ENCODE assay signal across 18 cellular contexts in genomic region chr2:46327627-46328026, GRCh38. TPM values are rescaled to one million over a fixed set of nuclear protein-coding genes. Genes with fewer than 3 reads are reported as not detected.
A peak's percentile ranks its signal among the peaks of the same experiment; 100 is the strongest.
DNase-seq lines count a peak whose midpoint lies in the region; ATAC-seq, FAIRE-seq and TF ChIP-seq lines count a peak whose summit lies in the region.
"Had no signal": no experiment of that assay in that cellular context is flagged by ENCODE, and none has a peak within 500 bp of the region (broad histone marks: within the 10 kb centered on the region; RNA-seq: fewer than 3 reads in every experiment).

No MANE protein-coding gene starts in this region.

- H3K4me1 Mint-ChIP-seq in H9, result peaks cover 9 to 18% of the 10 kb centered on the region in 2 experiments

- H3K9me3 ChIP-seq in H9 (ENCODE audit: control insufficient read depth, low read depth, low read length) (no peaks in the 10 kb centered on the region), keratinocyte (ENCODE audit: control insufficient read depth, low read depth, low read length) (no peaks in the 10 kb centered on the region), upper lobe of left lung (no peaks in the 10 kb centered on the region)
- H3K9me3 ChIP-seq: gastroesophageal sphincter had no signal

- H3K36me3 ChIP-seq in keratinocyte (ENCODE audit: control insufficient read depth in 2 of 2, extremely low read depth in 1 of 2, insufficient read depth in 2 of 2, low read length in 2 of 2), result peaks cover 0 to 5% of the 10 kb centered on the region in 2 experiments
- peaks cover 0 to 14% (median 0%) of the 10 kb centered on the region in 4 donors for H3K36me3 ChIP-seq in upper lobe of left lung
- H3K36me3 ChIP-seq: gastroesophageal sphincter had no signal

- TF ChIP-seq CTCF in H9 (conservative IDR thresholded peaks at IDR 0.05) (peak; percentile 63), keratinocyte (optimal IDR thresholded peaks at IDR 0.05 in 1 of 3, IDR thresholded peaks at IDR 0.05 in 1 of 3, conservative IDR thresholded peaks at IDR 0.05 in 1 of 3; ENCODE audit: extremely low read depth in 1 of 3, insufficient read depth in 2 of 3, low read length in 3 of 3) (peak in 2 of 3 experiments; percentile 29 to 37), upper lobe of left lung (IDR thresholded peaks at IDR 0.05) (no peak)

- no peak overlapping the region for H2BK20ac ChIP-seq in H9 (ENCODE audit: low read depth, low read length, poor library complexity, severe bottlenecking)

- H3K27me3 ChIP-seq in H9 (ENCODE audit: insufficient read depth, low read length) (0 out of 2 replicates have a peak, but pooled peaks cover 3% of the 10 kb centered on the region), keratinocyte (ENCODE audit: control insufficient read depth, extremely low read depth, insufficient read depth, low read length) (no peaks in the 10 kb centered on the region), upper lobe of left lung (no peaks in the 10 kb centered on the region)
- H3K27me3 ChIP-seq: gastroesophageal sphincter had no signal

- H3K9ac ChIP-seq in H9 (ENCODE audit: extremely low read depth, insufficient read length, low read length) (no peak overlapping the region), keratinocyte (ENCODE audit: control insufficient read depth, extremely low read depth, insufficient read depth, low read length) (no peak overlapping the region)

- H3K9me1 ChIP-seq in keratinocyte (ENCODE audit: control insufficient read depth, extremely low read depth, insufficient read depth, low read length), result no peaks in the 10 kb centered on the region

- no peak overlapping the region for H3T11ph ChIP-seq in H9 (ENCODE audit: low read length)

- no peak overlapping the region for H3K4me3 Mint-ChIP-seq in H9

- H3K4me1 ChIP-seq in H9 (ENCODE audit: insufficient read depth, low read length) (no peaks in the 10 kb centered on the region), keratinocyte (ENCODE audit: control insufficient read depth, extremely low read depth, insufficient read depth, low read length) (peaks cover 97% of the 10 kb centered on the region), upper lobe of left lung (peaks cover 91 to 98% (median 93%) of the 10 kb centered on the region in 4 donors)

- no peak for TF ChIP-seq EP300 in upper lobe of left lung (IDR thresholded peaks at IDR 0.05)

- no peak overlapping the region for H3K4me3 ChIP-seq in keratinocyte (ENCODE audit: control insufficient read depth in 2 of 3, extremely low read depth in 1 of 3, insufficient read depth in 2 of 3, low read depth in 1 of 3, low read length in 3 of 3)
- no peak overlapping the region for H3K4me3 ChIP-seq in upper lobe of left lung
- H3K4me3 ChIP-seq: dorsolateral prefrontal cortex, gastroesophageal sphincter had no signal

- H4K8ac ChIP-seq in H9 (replicated peaks; ENCODE audit: insufficient read length, low read depth, low read length), result no peak overlapping the region

- TF ChIP-seq POLR2A in upper lobe of left lung (IDR thresholded peaks at IDR 0.05), result no peak

- H4K5ac ChIP-seq in H9 (ENCODE audit: insufficient read length, low read depth, low read length), result no peak overlapping the region

- no peak overlapping the region for H3K23ac ChIP-seq in H9 (ENCODE audit: insufficient read length, low read depth, low read length)

- H2BK5ac ChIP-seq in H9 (ENCODE audit: insufficient read length, low read length), result no peak overlapping the region

- no peaks in the 10 kb centered on the region for H3K9me3 Mint-ChIP-seq in H9
- H3K9me3 Mint-ChIP-seq: activated naive CD8-positive, alpha-beta T cell treated with anti-CD3 and anti-CD28 coated beads, Interleukin-2, amount 10 ng/mL, durations not matched to agents 7 days and 5 days had no signal

- H2AFZ ChIP-seq in H9 (ENCODE audit: low read length) (no peak overlapping the region), keratinocyte (ENCODE audit: control insufficient read depth, low read length) (no peak overlapping the region)

- H3K36me3 Mint-ChIP-seq in H9 (ENCODE audit: insufficient read depth in 1 of 3, low read depth in 3 of 3), result no peaks in the 10 kb centered on the region

- no peak for FAIRE-seq in keratinocyte (lab: Jason Lieb, UNC)
- FAIRE-seq: GM12892, islet of Langerhans had no signal

- H3K56ac ChIP-seq in H9 (ENCODE audit: insufficient read length, low read depth, low read length), result no peak overlapping the region

- no peak overlapping the region for H3K4ac ChIP-seq in H9 (ENCODE audit: low read depth, low read length)

- no peak overlapping the region for H2AK5ac ChIP-seq in H9 (ENCODE audit: insufficient read length, low read length)

- H2BK12ac ChIP-seq in H9 (ENCODE audit: insufficient read length, low read depth, low read length), result no peak overlapping the region

- no peaks in the 10 kb centered on the region for H3K23me2 ChIP-seq in H9 (ENCODE audit: insufficient read length, low read depth, low read length, poor library complexity, severe bottlenecking)

- no peaks in the 10 kb centered on the region for H4K20me1 ChIP-seq in H9 (ENCODE audit: control insufficient read depth, insufficient read depth, insufficient read length)
- no peaks in the 10 kb centered on the region for H4K20me1 ChIP-seq in keratinocyte (ENCODE audit: control insufficient read depth, extremely low read depth, insufficient read depth, low read length)

- H3K27me3 Mint-ChIP-seq in H9 (ENCODE audit: low read depth), result peaks cover 2% of the 10 kb centered on the region

- H2BK120ac ChIP-seq in H9 (ENCODE audit: low read depth, low read length, poor library complexity, severe bottlenecking), result no peak overlapping the region

- no peak overlapping the region for H3K14ac ChIP-seq in H9 (ENCODE audit: insufficient read depth, low read length)

- H2BK15ac ChIP-seq in H9 (ENCODE audit: low read depth, low read length), result no peak overlapping the region

- no peaks in the 10 kb centered on the region for H3K79me1 ChIP-seq in H9 (ENCODE audit: insufficient read depth, low read depth, low read length, poor library complexity, severe bottlenecking)

- DNase-seq in H9, result no peak
- DNase-seq in UCSD-AML1 (lab: John Stamatoyannopoulos, UW; ENCODE audit: unreplicated experiment), result peak; percentile 25
- DNase-seq in keratinocyte (ENCODE audit: low read depth, low spot score), result no peak
- DNase-seq in upper lobe of left lung, result no peak
- no peak for DNase-seq in NCI-H2081 treated with DMSO at 0.1 percent for 48 hours (lab: John Stamatoyannopoulos, UW)
- DNase-seq: activated CD8-positive, alpha-beta memory T cell treated with anti-CD3 and anti-CD28 coated beads, Interleukin-2, amount 50 U/mL, for 4 hours; activated naive CD8-positive, alpha-beta T cell treated with anti-CD3 and anti-CD28 coated beads, Interleukin-2, amount 10 ng/mL, durations not matched to agents 7 days and 5 days; DMS 273 treated with DMSO at 0.1 percent for 48 hours; dorsolateral prefrontal cortex; NCI-H1105 treated with DMSO at 0.1 percent for 48 hours; NCI-H510A; SIG-M5 had no signal

- no peak overlapping the region for H3K18ac ChIP-seq in H9 (ENCODE audit: insufficient read length, low read depth, low read length)

- dilution Hi-C loops in keratinocyte (cut with MboI; ENCODE audit: extremely low pct_ligation_motif_present, low sequenced_read_pairs), result no loop called here

- H3K4me2 ChIP-seq in H9 (ENCODE audit: insufficient read depth, insufficient read length, low read length) (no peak overlapping the region), keratinocyte (ENCODE audit: control insufficient read depth, extremely low read depth, insufficient read depth, low read depth, low read length) (no peak overlapping the region)

- H4K91ac ChIP-seq in H9 (ENCODE audit: insufficient read length, low read depth, low read length), result no peak overlapping the region

- ATAC-seq in upper lobe of left lung (ENCODE audit: low FRiP score in 2 of 2) (no peak), GM18907 (IDR thresholded peaks at IDR 0.05; ENCODE audit: unreplicated experiment) (no peak), HG03521 (IDR thresholded peaks at IDR 0.05; ENCODE audit: unreplicated experiment) (no peak)
- ATAC-seq: gastroesophageal sphincter had no signal

- no peaks in the 10 kb centered on the region for H3K79me2 ChIP-seq in H9 (ENCODE audit: insufficient read depth, low read length)
- H3K79me2 ChIP-seq in keratinocyte (ENCODE audit: control insufficient read depth, insufficient read depth, low read length), result peaks cover 52% of the 10 kb centered on the region

- no CpG with 5 or more reads among the region's 4 CpGs for WGBS in H9 (ENCODE audit: extremely low coverage, insufficient read length, low lambda C conversion rate)
- 77 to 84% methylated on average over 3 to 4 of the region's 4 CpGs for WGBS in upper lobe of left lung, 2 donors

- H3K27ac Mint-ChIP-seq in H9, result no peak overlapping the region

- H3K27ac ChIP-seq in H9 (ENCODE audit: insufficient read length, low read depth, low read length) (no peak overlapping the region), keratinocyte (ENCODE audit: control insufficient read depth, insufficient read depth, low read length) (peak overlapping the region; percentile 92), upper lobe of left lung (peak overlapping the region; percentile 31 to 83 (median 70))
- H3K27ac ChIP-seq: VCaP had no signal

RNA-seq across cellular contexts. Expression of gene EPAS1, which starts 30.4 kb away (rescaled TPM):
- 1.1 and 1.4 TPM in 2 replicates for total RNA-seq in H9 (2021)
- polyA plus RNA-seq in keratinocyte, result 91.0 to 153 TPM (median 96.7 TPM) in 3 replicates
- polyA plus RNA-seq in keratinocyte (2011; ENCODE audit: low read depth), result 38.1 TPM
- 102 and 135 TPM in 2 replicates for polyA plus RNA-seq in keratinocyte (2011; cell fraction: cytosol; rRNA removed)
- 154 and 178 TPM in 2 replicates for polyA plus RNA-seq in keratinocyte (2011; cell fraction: nucleus; rRNA removed)
- 76.1 and 76.9 TPM in 2 replicates for polyA plus RNA-seq in keratinocyte (2012; ENCODE audit: low replicate concordance)
- 99.9 to 166 TPM (median 147 TPM) in 3 replicates for polyA minus RNA-seq in keratinocyte
- polyA minus RNA-seq in keratinocyte (2011; cell fraction: cytosol; rRNA and poly(A)+ RNA removed), result 168 TPM
- polyA minus RNA-seq in keratinocyte (2011; cell fraction: nucleus; rRNA and poly(A)+ RNA removed), result 123 and 210 TPM in 2 replicates
- 1,000 to 10,000 TPM in 4 of 6 donors, 100 to 1,000 TPM in 2; 440 to 1,878 (median 1,131) TPM for total RNA-seq in upper lobe of left lung

Comparison
In these comparisons a context has a peak if more than half of its experiments do, and no peak if none do; other contexts are left out.
1. CTCF ChIP-seq: peak in H9 (single experiment) and keratinocyte (2 of 3); none in upper lobe of left lung (0 of 6).
2. RNA of gene EPAS1, which starts 30.4 kb away (total RNA-seq): 440 to 1,878 TPM in upper lobe of left lung; 1.1 to 1.4 TPM in H9; every median in the first group is over 100 times any median in the second.